Comparison of ENCODE assay signal across 8 cellular contexts in the genomic region with DNA sequence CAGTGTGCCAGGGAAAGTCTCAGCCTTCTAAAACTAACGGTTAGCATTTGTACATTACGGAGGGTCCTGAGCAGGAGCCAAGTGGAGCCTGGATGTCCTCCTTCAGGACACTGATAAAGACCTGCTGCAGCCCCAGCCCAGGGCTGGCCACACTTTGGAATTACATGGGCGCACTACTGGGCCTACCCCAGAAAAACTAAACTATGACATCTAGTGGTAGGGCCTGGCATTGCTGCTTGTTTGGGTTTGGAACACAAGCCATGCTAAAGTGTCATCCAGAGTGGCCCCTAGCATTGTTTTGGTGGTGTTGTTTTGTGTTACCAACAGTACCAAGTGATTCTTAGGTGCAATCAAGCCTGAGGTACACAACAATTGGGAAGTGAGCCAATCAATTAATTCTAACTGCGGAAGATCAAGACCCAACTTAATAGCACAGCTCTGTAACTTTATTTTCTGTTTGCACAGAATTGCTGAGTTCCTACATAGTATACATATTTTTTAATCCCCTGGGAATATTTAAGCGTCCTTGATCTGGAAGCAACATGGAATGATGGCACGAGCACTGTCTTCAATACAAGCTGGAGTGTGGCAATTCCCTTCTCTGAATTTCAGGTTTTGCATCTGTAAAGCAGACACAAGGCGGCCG.
DNase-seq lines count a peak whose midpoint lies in the region; ATAC-seq and TF ChIP-seq lines count a peak whose summit lies in the region.

No MANE protein-coding gene starts in this region.

- H3K27me3 Mint-ChIP-seq in neural crest cell (ENCODE audit: low read depth): no peaks in the 10 kb centered on the region

- H3K4me3 ChIP-seq in MG63 (no peak overlapping the region), foreskin fibroblast (ENCODE audit: low read depth in 1 of 2, low read length in 2 of 2) (no peak overlapping the region)

- H3K9me3 Mint-ChIP-seq in neural crest cell: no peaks in the 10 kb centered on the region

- no peaks in the 10 kb centered on the region for H3K36me3 ChIP-seq in MG63

- DNase-seq in ACHN (peak; percentile 69), GM03348 (ENCODE audit: low spot score) (peak; percentile 84), MG63 (peak; percentile 31), foreskin fibroblast (peak in 1 of 2 donors; percentile 12), neural crest cell (ENCODE audit: low read depth, low spot score) (peak; percentile 77), NCI-H446 treated with DMSO at 0.1 percent for 48 hours (lab: John Stamatoyannopoulos, UW) (no peak)
- peak; percentile 41 to 49 for DNase-seq in activated CD4-positive, alpha-beta T cell treated with anti-CD3 and anti-CD28 coated beads, Interleukin-2, amount 50 U/mL, for 48 hours

- no peaks in the 10 kb centered on the region for H3K36me3 Mint-ChIP-seq in neural crest cell (ENCODE audit: low read depth)

- no peak overlapping the region for H3K4me3 Mint-ChIP-seq in neural crest cell

- ATAC-seq in GM18861 (IDR thresholded peaks at IDR 0.05; ENCODE audit: unreplicated experiment): no peak

- no peak overlapping the region for H3K27ac Mint-ChIP-seq in neural crest cell (ENCODE audit: unreplicated experiment)

- no peaks in the 10 kb centered on the region for H3K27me3 ChIP-seq in MG63

- H3K4me1 Mint-ChIP-seq in neural crest cell: peaks cover 13% of the 10 kb centered on the region

- in situ Hi-C loops in ACHN (cut with HindIII; ENCODE audit: low pct_ligation_motif_present, low pct_unique_long_range_greater_than_20kb, low sequenced_read_pairs): no loop called here

- peak; percentile 97 for TF ChIP-seq CTCF in foreskin fibroblast (IDR thresholded peaks at IDR 0.05; ENCODE audit: low read depth, low read length)
- peak; percentile 84 for TF ChIP-seq CTCF in neural crest cell (conservative IDR thresholded peaks at IDR 0.05)

- H3K9me3 ChIP-seq in MG63: no peaks in the 10 kb centered on the region
